1 cellular context compared by ENCODE assay signal in genomic region chr5:177507165-177507564, GRCh38.
TF ChIP-seq lines count a peak whose summit lies in the region.

No MANE protein-coding gene starts in this region.

TF ChIP-seq in K562, 482 proteins besides CTCF, POLR2A, EP300 and RAD21:
- TF ChIP-seq FOXP1 (CRISPR knock-in tag; IDR thresholded peaks at IDR 0.05) (no peak), MBD2 (IDR thresholded peaks at IDR 0.05; ENCODE audit: borderline replicate concordance, low read depth) (no peak), USF1 (CRISPR knock-in tag; IDR thresholded peaks at IDR 0.05) (peak; percentile 47), KLF10 (CRISPR knock-in tag; IDR thresholded peaks at IDR 0.05) (no peak), CBX3 (IDR thresholded peaks at IDR 0.05; ENCODE audit: borderline replicate concordance in 1 of 2, low read length in 2 of 2) (peak in 1 of 2 experiments; percentile 29; a peak in 1 of 3 replicates), GTF2F1 (IDR thresholded peaks at IDR 0.05; ENCODE audit: low read depth, low read length) (no peak), DPF2 (IDR thresholded peaks at IDR 0.05) (no peak), MNT (conservative IDR thresholded peaks at IDR 0.05) (0 out of 4 replicates have a peak, but pooled peaks have one; percentile 29 to 34), PKNOX1 (IDR thresholded peaks at IDR 0.05) (peak; percentile 35; the same call in 1 of the 2 replicates), RCOR1 (IDR thresholded peaks at IDR 0.05; ENCODE audit: borderline replicate concordance in 1 of 2, low read depth in 2 of 2, low read length in 2 of 2) (0 out of 4 replicates have a peak, but pooled peaks of 1 of the 2 experiments have one; percentile 21), ZBTB33 (CRISPR knock-in tag; IDR thresholded peaks at IDR 0.05) (peak; percentile 78), YY1 (IDR thresholded peaks at IDR 0.05; ENCODE audit: borderline replicate concordance in 1 of 3, control insufficient read depth in 1 of 3, extremely low read depth in 1 of 3, insufficient read depth in 3 of 3, insufficient read length in 1 of 3, insufficient replicate concordance in 2 of 3, low read depth in 1 of 3, low read length in 2 of 3) (peak in 1 of 3 experiments; percentile 52), BCOR (IDR thresholded peaks at IDR 0.05) (peak; percentile 70), SMARCA5 (IDR thresholded peaks at IDR 0.05) (peak; percentile 81), KDM1A (IDR thresholded peaks at IDR 0.05) (peak in 1 of 2 experiments; percentile 37; a peak in 1 of 4 replicates), ZNF146 (CRISPR knock-in tag; IDR thresholded peaks at IDR 0.05; ENCODE audit: unreplicated experiment) (peak; percentile 98), ZKSCAN8 (CRISPR knock-in tag; IDR thresholded peaks at IDR 0.05) (no peak), CBFA2T3 (IDR thresholded peaks at IDR 0.05) (peak; percentile 7; the same call in 1 of the 2 replicates), E2F4 (CRISPR knock-in tag; IDR thresholded peaks at IDR 0.05; ENCODE audit: low read depth) (no peak), EP400 (IDR thresholded peaks at IDR 0.05) (peak; percentile 19; the same call in 1 of the 2 replicates), MAX (CRISPR knock-in tag; IDR thresholded peaks at IDR 0.05) (0 out of 2 replicates have a peak, but pooled peaks have one; percentile 18), TFAP4 (CRISPR knock-in tag; IDR thresholded peaks at IDR 0.05; ENCODE audit: borderline replicate concordance) (peak; percentile 93), DACH1 (IDR thresholded peaks at IDR 0.05; ENCODE audit: partially characterized antibody) (peak; percentile 82), CXXC5 (CRISPR knock-in tag; IDR thresholded peaks at IDR 0.05) (peak; percentile 27; the same call in 1 of the 2 replicates), RBM17 (IDR thresholded peaks at IDR 0.05; ENCODE audit: borderline replicate concordance, low read depth, low read length) (no peak), ARID4B (CRISPR knock-in tag; IDR thresholded peaks at IDR 0.05) (peak; percentile 43; the same call in 1 of the 2 replicates), HES1 (IDR thresholded peaks at IDR 0.05; ENCODE audit: low read depth) (no peak), CSDE1 (IDR thresholded peaks at IDR 0.05) (0 out of 4 replicates have a peak, but pooled peaks of 1 of the 2 experiments have one; percentile 30), TFE3 (CRISPR knock-in tag; IDR thresholded peaks at IDR 0.05) (no peak), HDAC1 (IDR thresholded peaks at IDR 0.05) (peak in 1 of 2 experiments; percentile 24; a peak in 1 of 4 replicates), ZNF121 (CRISPR knock-in tag; conservative IDR thresholded peaks at IDR 0.05) (peak; percentile 91)
